In genomic region chr11:103157542-103157941, GRCh38 we compare ENCODE assay signal across 3 cellular contexts.
A peak's percentile ranks its signal among the peaks of the same experiment; 100 is the strongest.
TF ChIP-seq lines count a peak whose summit lies in the region.

No MANE protein-coding gene starts in this region.

TF ChIP-seq in A549, 52 proteins besides CTCF, POLR2A, EP300 and RAD21:
- TF ChIP-seq ATOH8 (CRISPR knock-in tag; IDR thresholded peaks at IDR 0.05; ENCODE audit: low read depth) = no peak
- no peak for TF ChIP-seq CHD4 (IDR thresholded peaks at IDR 0.05; ENCODE audit: borderline replicate concordance)
- peak; percentile 78 for TF ChIP-seq MAFK (IDR thresholded peaks at IDR 0.05; ENCODE audit: partially characterized antibody)
- TF ChIP-seq POLR2AphosphoS2 (conservative IDR thresholded peaks at IDR 0.05; ENCODE audit: low read length) = no peak
TF ChIP-seq in A549: peak in this region for 1.

TF ChIP-seq in HCT116, 20 proteins besides CTCF, POLR2A, EP300 and RAD21:
- TF ChIP-seq ZBTB33 (IDR thresholded peaks at IDR 0.05; ENCODE audit: extremely low read depth, insufficient replicate concordance, low read length) (no peak), EZH2phosphoT487 (IDR thresholded peaks at IDR 0.05; ENCODE audit: borderline replicate concordance) (no peak), CBX3 (IDR thresholded peaks at IDR 0.05; ENCODE audit: low read depth) (no peak), JUND (IDR thresholded peaks at IDR 0.05) (no peak), FOSL1 (IDR thresholded peaks at IDR 0.05; ENCODE audit: low read depth) (no peak), EGR1 (IDR thresholded peaks at IDR 0.05; ENCODE audit: low read depth) (no peak), SP1 (IDR thresholded peaks at IDR 0.05; ENCODE audit: low read depth) (no peak), MAX (IDR thresholded peaks at IDR 0.05) (no peak), ZFX (IDR thresholded peaks at IDR 0.05) (no peak), REST (IDR thresholded peaks at IDR 0.05; ENCODE audit: low read depth) (no peak), CEBPB (IDR thresholded peaks at IDR 0.05; ENCODE audit: low read depth) (no peak), ELF1 (IDR thresholded peaks at IDR 0.05; ENCODE audit: borderline replicate concordance, low read depth) (no peak), TCF7L2 (IDR thresholded peaks at IDR 0.05; ENCODE audit: borderline replicate concordance, extremely low read depth, insufficient read depth, insufficient read length) (no peak), EZH2 (IDR thresholded peaks at IDR 0.05) (no peak), SRF (IDR thresholded peaks at IDR 0.05; ENCODE audit: low read depth) (no peak), ATF3 (IDR thresholded peaks at IDR 0.05) (no peak), YY1 (IDR thresholded peaks at IDR 0.05; ENCODE audit: extremely low read depth, insufficient replicate concordance, low read depth, low read length) (no peak), SIN3A (IDR thresholded peaks at IDR 0.05; ENCODE audit: low read depth) (no peak), POLR2AphosphoS5 (IDR thresholded peaks at IDR 0.05; ENCODE audit: low read depth, low read length) (no peak)

TF ChIP-seq in K562, 482 proteins besides CTCF, POLR2A, EP300 and RAD21 (continued from another document):
- TF ChIP-seq CEBPZ (IDR thresholded peaks at IDR 0.05; ENCODE audit: borderline replicate concordance, low read depth, low read length) (no peak), SETDB1 (IDR thresholded peaks at IDR 0.05; ENCODE audit: low read length) (no peak), NFE2L1 (tag; IDR thresholded peaks at IDR 0.05; ENCODE audit: borderline replicate concordance, low read depth) (no peak)
